ENCODE assay signal across 1 cellular context in genomic region chr3:53238051-53238850, GRCh38.
TF ChIP-seq lines count a peak whose summit lies in the region.

No MANE protein-coding gene starts in this region.

TF ChIP-seq in H1, 55 proteins besides CTCF, POLR2A, EP300 and RAD21 (continued from another document):
- TF ChIP-seq ATF2 (IDR thresholded peaks at IDR 0.05; ENCODE audit: low read length) (no peak), HDAC2 (IDR thresholded peaks at IDR 0.05; ENCODE audit: borderline replicate concordance in 1 of 2, low read depth in 2 of 2, low read length in 2 of 2) (no peak)
